In genomic region chr1:180849031-180849775, GRCh38 we compare ENCODE assay signal across 14 cellular contexts.
DNase-seq lines count a peak whose midpoint lies in the region; ATAC-seq, FAIRE-seq and TF ChIP-seq lines count a peak whose summit lies in the region.
"Had no signal": no experiment of that assay in that cellular context is flagged by ENCODE, and none has a peak within 500 bp of the region (broad histone marks: within the 10 kb centered on the region; RNA-seq: fewer than 3 reads in every experiment).

No MANE protein-coding gene starts in this region.

- H3F3A ChIP-seq in PC-9 (ENCODE audit: insufficient read depth, low read depth) = no peaks in the 10 kb centered on the region

- H2AFZ ChIP-seq in GM12878 (ENCODE audit: control insufficient read depth, low read depth, low read length) (no peak overlapping the region), PC-9 (no peak overlapping the region)

- in situ Hi-C loops in GM12878 (cut with MboI) = no loop called here

- no peaks in the 10 kb centered on the region for H3K36me3 ChIP-seq in GM12878 (ENCODE audit: control insufficient read depth in 2 of 2, insufficient read depth in 2 of 2, low read length in 1 of 2)
- no peaks in the 10 kb centered on the region for H3K36me3 ChIP-seq in PC-9 (ENCODE audit: low read depth)
- H3K36me3 ChIP-seq: SJCRH30 had no signal

- no peak for TF ChIP-seq RAD21 in GM12878 (IDR thresholded peaks at IDR 0.05; ENCODE audit: insufficient read depth, low read depth, low read length)

- CTCF ChIA-PET in GM12878 (lab: Yijun Ruan, JAX) = interaction anchor here (0.7 to 1.8 kb wide), 3 partner anchors 13 to 217 kb away, joined by 3 to 14 read pairs (median 5); partner anchors contain the start of gene XPR1
- CTCF ChIA-PET in PC-9 (lab: Charles Lee) = no interaction called here

- WGBS in GM12878 (ENCODE audit: insufficient coverage, insufficient replicate concordance, low lambda C conversion rate, missing lambda C conversion rate) = 55% methylated on average over 6 of the region's 6 CpGs

- POLR2A ChIA-PET in GM12878 (lab: Charles Lee) (interaction anchor here (0.6 kb wide), 2 partner anchors 61 to 165 kb away, joined by 3 to 5 read pairs; no protein-coding TSS in a partner anchor), PC-9 (lab: Charles Lee; ENCODE audit: unreplicated experiment) (no interaction called here)

- RAD21 ChIA-PET in GM12878 (lab: Charles Lee; ENCODE audit: unreplicated experiment) = interaction anchor here (1.2 to 1.4 kb wide), 2 partner anchors 14 to 334 kb away, joined by 3 to 4 read pairs; no protein-coding TSS in a partner anchor

- H3K4me3 ChIP-seq in GM12878 (no peak overlapping the region), PC-9 (no peak overlapping the region)
- H3K4me3 ChIP-seq: SJCRH30 had no signal

- intact Hi-C loops in GM12878 (cut with micrococcal nuclease; ENCODE audit: unreplicated experiment) = no loop called here
- intact Hi-C loops in PC-9 (cut with micrococcal nuclease; ENCODE audit: unreplicated experiment) = no loop called here
- intact Hi-C loops in head of caudate nucleus (cut with DNase I) = no loop called here

- no peak for TF ChIP-seq EP300 in GM12878 (IDR thresholded peaks at IDR 0.05; ENCODE audit: borderline replicate concordance in 1 of 2, control insufficient read depth in 1 of 2, low read depth in 2 of 2, low read length in 2 of 2)

- BruUV-seq in GM12878 (replicated peaks; lab: Mats Ljungman, UMichigan) (no TSS peak), PC-9 (replicated peaks; lab: Mats Ljungman, UMichigan) (no TSS peak)

- no peak overlapping the region for H3K27ac ChIP-seq in GM12878 (ENCODE audit: control insufficient read depth, insufficient read depth)
- H3K27ac ChIP-seq in PC-9 = no peak overlapping the region
- H3K27ac ChIP-seq: SJCRH30 had no signal

- no peak overlapping the region for H3K9ac ChIP-seq in GM12878 (ENCODE audit: control insufficient read depth, insufficient read depth, low read length)

- TF ChIP-seq POLR2A in GM12878 (IDR thresholded peaks at IDR 0.05; ENCODE audit: low read depth, low read length) = no peak

- H3K27me3 ChIP-seq in GM12878 (replicated peaks in 1 of 2; ENCODE audit: control insufficient read depth in 2 of 2, insufficient read depth in 2 of 2, low read length in 1 of 2) = no peaks in the 10 kb centered on the region
- H3K27me3 ChIP-seq in PC-9 (ENCODE audit: insufficient read depth, low read depth) = no peaks in the 10 kb centered on the region
- H3K27me3 ChIP-seq: SJCRH30 had no signal

- H4K20me1 ChIP-seq in GM12878 (ENCODE audit: control insufficient read depth, insufficient read depth) (no peaks in the 10 kb centered on the region), PC-9 (ENCODE audit: insufficient read depth) (no peaks in the 10 kb centered on the region)

- no peaks in the 10 kb centered on the region for H3K9me2 ChIP-seq in PC-9 (ENCODE audit: insufficient read depth)

- peak; percentile 71 for ATAC-seq in GM18520 (IDR thresholded peaks at IDR 0.05; ENCODE audit: unreplicated experiment)
- peak; percentile 68 for ATAC-seq in GM21515 (IDR thresholded peaks at IDR 0.05; ENCODE audit: unreplicated experiment)
- ATAC-seq in HG03108 (IDR thresholded peaks at IDR 0.05; ENCODE audit: unreplicated experiment) = peak; percentile 63
- peak; percentile 66 for ATAC-seq in GM12878
- ATAC-seq: natural killer cell treated with Interleukin-12 subunit alpha and Interleukin-12 subunit beta and Interleukin-15 and Interleukin-18, amount 100 ng/mL, for 72 hours had no signal

- FAIRE-seq in GM12878 (lab: Jason Lieb, UNC) = peak; percentile 41
- FAIRE-seq: H1 had no signal

- SMC1A ChIA-PET in GM12878 (lab: Charles Lee; ENCODE audit: uncharacterized antibody, unreplicated experiment) = interaction anchor here (0.6 to 2.0 kb wide), 4 partner anchors 11 to 26 kb away, joined by 3 to 5 read pairs (median 3); no protein-coding TSS in a partner anchor

- no peak for TF ChIP-seq CTCF in GM12878 (IDR thresholded peaks at IDR 0.05 in 2 of 3, conservative IDR thresholded peaks at IDR 0.05 in 1 of 3; ENCODE audit: control insufficient read depth in 2 of 3, extremely low read depth in 1 of 3, insufficient read depth in 1 of 3, low read depth in 3 of 3, low read length in 3 of 3)
- TF ChIP-seq CTCF in PC-9 (conservative IDR thresholded peaks at IDR 0.05) = no peak

- no peak overlapping the region for H3K4me2 ChIP-seq in GM12878 (ENCODE audit: control insufficient read depth, insufficient read depth)
- no peak overlapping the region for H3K4me2 ChIP-seq in PC-9

- H3K79me2 ChIP-seq in GM12878 (ENCODE audit: control insufficient read depth, insufficient read depth, low read length) (no peaks in the 10 kb centered on the region), PC-9 (ENCODE audit: low read depth) (no peaks in the 10 kb centered on the region)

- H3K9me3 ChIP-seq in GM12878 (replicated peaks; ENCODE audit: control insufficient read depth, insufficient read depth, low read length) = peaks cover 4% of the 10 kb centered on the region; the same call in 2 of the 3 replicates
- H3K9me3 ChIP-seq in PC-9 (ENCODE audit: insufficient read depth, low read depth) = no peaks in the 10 kb centered on the region
- H3K9me3 ChIP-seq: SJCRH30 had no signal

- peaks cover 22% of the 10 kb centered on the region for H3K4me1 ChIP-seq in GM12878 (ENCODE audit: control insufficient read depth, insufficient read depth, low read length)
- no peaks in the 10 kb centered on the region for H3K4me1 ChIP-seq in PC-9 (replicated peaks; ENCODE audit: insufficient read depth)

- no peak for DNase-seq in GM12878 (ENCODE audit: low read depth, low spot score)
- no peak for DNase-seq in stimulated activated CD4-positive, alpha-beta T cell treated with anti-CD3 and anti-CD28 coated beads, Interleukin-4, amount 100 ng/mL, for 24 hours
- no peak for DNase-seq in PC-9
- no peak for DNase-seq in head of caudate nucleus
- DNase-seq in COLO829 (ENCODE audit: low spot score) = no peak
- DNase-seq: activated CD4-positive, alpha-beta T cell treated with anti-CD3 and anti-CD28 coated beads, Interleukin-2, amount 10 ng/mL, durations not matched to agents 24 days and 14 days; NCI-H1092; stimulated activated CD4-positive, alpha-beta T cell treated with anti-CD3 and anti-CD28 coated beads, Interleukin-15, amount 100 ng/mL, for 24 hours had no signal

TF ChIP-seq in GM12878, 131 proteins besides CTCF, POLR2A, EP300 and RAD21:
- TF ChIP-seq ZBED1 (IDR thresholded peaks at IDR 0.05; ENCODE audit: borderline replicate concordance) (0 out of 2 replicates have a peak, but pooled peaks have one; percentile 47), JUNB (IDR thresholded peaks at IDR 0.05) (peak; percentile 61), BRCA1 (IDR thresholded peaks at IDR 0.05; ENCODE audit: low read depth, low read length) (no peak), HDAC2 (IDR thresholded peaks at IDR 0.05) (no peak), MTA3 (IDR thresholded peaks at IDR 0.05; ENCODE audit: borderline replicate concordance, low read length) (0 out of 2 replicates have a peak, but pooled peaks have one; percentile 20), CEBPB (IDR thresholded peaks at IDR 0.05; ENCODE audit: borderline replicate concordance in 1 of 2, low read depth in 2 of 2, low read length in 2 of 2) (no peak), RUNX3 (IDR thresholded peaks at IDR 0.05; ENCODE audit: low read length) (peak; percentile 61; the same call in 1 of the 2 replicates), SPI1 (IDR thresholded peaks at IDR 0.05; ENCODE audit: borderline replicate concordance, insufficient read depth, low read depth, low read length) (no peak), ATF2 (IDR thresholded peaks at IDR 0.05; ENCODE audit: low read length) (peak; percentile 74; the same call in 1 of the 2 replicates), YY1 (IDR thresholded peaks at IDR 0.05; ENCODE audit: low read depth, low read length) (no peak), MAX (IDR thresholded peaks at IDR 0.05; ENCODE audit: low read depth, low read length) (no peak), TCF3 (IDR thresholded peaks at IDR 0.05; ENCODE audit: borderline replicate concordance, insufficient read depth, low read depth, low read length) (peak; percentile 76; the same call in 1 of the 2 replicates), RAD51 (IDR thresholded peaks at IDR 0.05) (peak; percentile 70), ATF7 (IDR thresholded peaks at IDR 0.05; ENCODE audit: low read depth) (peak; percentile 60), CREM (IDR thresholded peaks at IDR 0.05; ENCODE audit: low read depth) (peak; percentile 71), PML (IDR thresholded peaks at IDR 0.05; ENCODE audit: low read length) (0 out of 2 replicates have a peak, but pooled peaks have one; percentile 42), USF1 (IDR thresholded peaks at IDR 0.05; ENCODE audit: borderline replicate concordance, extremely low read length, insufficient read depth, low read depth, low read length) (peak; percentile 33), NFIC (IDR thresholded peaks at IDR 0.05; ENCODE audit: low read depth, low read length) (peak; percentile 83), CREB1 (IDR thresholded peaks at IDR 0.05; ENCODE audit: low read depth) (peak; percentile 45; the same call in 1 of the 2 replicates), ETV6 (conservative IDR thresholded peaks at IDR 0.05 in 1 of 2, IDR thresholded peaks at IDR 0.05 in 1 of 2; ENCODE audit: borderline replicate concordance in 1 of 2, low read depth in 1 of 2) (peak in 1 of 2 experiments; percentile 38; a peak in 1 of 4 replicates)
